Comparison of ENCODE assay signal across 21 cellular contexts in genomic region chr14:76250345-76250744, GRCh38.
"Had no signal": no experiment of that assay in that cellular context is flagged by ENCODE, and none has a peak within 500 bp of the region (broad histone marks: within the 10 kb centered on the region; RNA-seq: fewer than 3 reads in every experiment).

No MANE protein-coding gene starts in this region.

- H3K4me3 ChIP-seq: colonic mucosa, esophagus squamous epithelium, lung, sigmoid colon, smooth muscle cell, stomach, suprapubic skin, tibial nerve had no signal

- H3K27ac ChIP-seq: colonic mucosa, esophagus squamous epithelium, sigmoid colon, stomach, suprapubic skin, tibial nerve had no signal

- H3K4me3 Mint-ChIP-seq: activated B cell treated with CpG ODN at 0.5 μM for 24 hours; activated naive CD4-positive, alpha-beta T cell treated with anti-CD3 and anti-CD28 coated beads for 36 hours; activated naive CD8-positive, alpha-beta T cell treated with anti-CD3 and anti-CD28 coated beads, Interleukin-2, amount 10 ng/mL, durations not matched to agents 7 days and 5 days; stimulated activated memory B cell treated with anti-CD40 and anti-IgM and Interleukin-4, amounts not matched to agents 10 μg/mL and 1 μg/mL and 100 μg/mL, for 72 hours had no signal

- H3K4me2 ChIP-seq: smooth muscle cell had no signal

- H3K27ac Mint-ChIP-seq: activated B cell treated with CpG ODN at 0.5 μM for 24 hours; activated naive CD4-positive, alpha-beta T cell treated with anti-CD3 and anti-CD28 coated beads for 36 hours; activated naive CD8-positive, alpha-beta T cell treated with anti-CD3 and anti-CD28 coated beads, Interleukin-2, amount 10 ng/mL, durations not matched to agents 7 days and 5 days; stimulated activated memory B cell treated with anti-CD40 and anti-IgM and Interleukin-4, amounts not matched to agents 10 μg/mL and 1 μg/mL and 100 μg/mL, for 72 hours had no signal

- H3K36me3 Mint-ChIP-seq: activated naive CD8-positive, alpha-beta T cell treated with anti-CD3 and anti-CD28 coated beads, Interleukin-2, amount 10 ng/mL, durations not matched to agents 7 days and 5 days; naive B cell had no signal

- H3K9me3 ChIP-seq: colonic mucosa, esophagus squamous epithelium, sigmoid colon, stomach, suprapubic skin, tibial nerve had no signal

- ATAC-seq: left colon; stimulated activated memory B cell treated with anti-CD40 and anti-IgM and Interleukin-4, amounts not matched to agents 10 μg/mL and 1 μg/mL and 100 μg/mL, for 72 hours had no signal

- H3K36me3 ChIP-seq: colonic mucosa, esophagus squamous epithelium, sigmoid colon, stomach, suprapubic skin, tibial nerve had no signal

- H3K27me3 Mint-ChIP-seq: activated B cell treated with CpG ODN at 0.5 μM for 24 hours had no signal

- H3K9me3 Mint-ChIP-seq: activated B cell treated with CpG ODN at 0.5 μM for 24 hours; activated naive CD4-positive, alpha-beta T cell treated with anti-CD3 and anti-CD28 coated beads for 36 hours; activated naive CD8-positive, alpha-beta T cell treated with anti-CD3 and anti-CD28 coated beads, Interleukin-2, amount 10 ng/mL, durations not matched to agents 7 days and 5 days had no signal

- H3K27me3 ChIP-seq: colonic mucosa, sigmoid colon, stomach, suprapubic skin, tibial nerve had no signal

- H3K4me1 Mint-ChIP-seq: activated B cell treated with CpG ODN at 0.5 μM for 24 hours; naive B cell; stimulated activated memory B cell treated with anti-CD40 and anti-IgM and Interleukin-4, amounts not matched to agents 10 μg/mL and 1 μg/mL and 100 μg/mL, for 72 hours had no signal

- DNase-seq: activated B cell treated with CpG ODN at 0.5 μM for 24 hours; activated CD4-positive, alpha-beta T cell treated with anti-CD3 and anti-CD28 coated beads for 4 hours; activated CD4-positive, alpha-beta T cell treated with anti-CD3 and anti-CD28 coated beads, Interleukin-2, amount 50 U/mL, for 48 hours; activated naive CD4-positive, alpha-beta T cell treated with anti-CD3 and anti-CD28 coated beads for 36 hours; activated naive CD8-positive, alpha-beta T cell treated with anti-CD3 and anti-CD28 coated beads, Interleukin-2, amount 10 ng/mL, durations not matched to agents 7 days and 5 days; activated T-cell treated with anti-CD3 and anti-CD28 coated beads, Interleukin-2, amount 50 U/mL, for 48 hours; amniotic stem cell; colonic mucosa; esophagus squamous epithelium; left colon; naive B cell; occipital lobe; sigmoid colon; stimulated activated CD4-positive, alpha-beta T cell treated with anti-CD3 and anti-CD28 coated beads, Interleukin-15, amount 100 ng/mL, for 24 hours; stomach; T1000 had no signal

- H3K4me1 ChIP-seq: colonic mucosa, esophagus squamous epithelium, sigmoid colon, stomach, suprapubic skin, tibial nerve had no signal
